8 cellular contexts compared by ENCODE assay signal in genomic region chr6:31400467-31401289, GRCh38. TPM values are rescaled to one million over a fixed set of nuclear protein-coding genes. Genes with fewer than 3 reads are reported as not detected.
DNase-seq lines count a peak whose midpoint lies in the region; ATAC-seq and TF ChIP-seq lines count a peak whose summit lies in the region.

No MANE protein-coding gene starts in this region.

- in situ Hi-C loops in G401 (cut with HindIII; ENCODE audit: low sequenced_read_pairs) (no loop called here), astrocyte of the spinal cord (cut with HindIII; ENCODE audit: low sequenced_read_pairs) (no loop called here)

- no peak overlapping the region for H3K27ac ChIP-seq in iPS-18a (ENCODE audit: low read length)
- peak overlapping the region; percentile 87 for H3K27ac ChIP-seq in smooth muscle cell (ENCODE audit: low read depth)

- peaks cover 29% of the 10 kb centered on the region for H4K20me1 ChIP-seq in smooth muscle cell (ENCODE audit: low read depth)

- H3K9me3 ChIP-seq in iPS-18a (ENCODE audit: control insufficient read depth, low read depth, low read length) = no peaks in the 10 kb centered on the region
- no peaks in the 10 kb centered on the region for H3K9me3 ChIP-seq in smooth muscle cell (replicated peaks; ENCODE audit: low read depth)

- H3K27me3 ChIP-seq in iPS-18a (ENCODE audit: control insufficient read depth, insufficient read depth, low read length) (peaks cover 96% of the 10 kb centered on the region), smooth muscle cell (ENCODE audit: low read depth) (no peaks in the 10 kb centered on the region)

- 6% methylated on average over 29 of the region's 30 CpGs for WGBS in smooth muscle cell (ENCODE audit: low lambda C conversion rate)

- peak overlapping the region; percentile 97 for H3K4me2 ChIP-seq in smooth muscle cell

- H2AFZ ChIP-seq in smooth muscle cell (ENCODE audit: low read depth) = peak overlapping the region; percentile 93

- peak; percentile 27 for DNase-seq in G401 (ENCODE audit: low spot score)
- peak; percentile 71 for DNase-seq in T-helper 22 cell (ENCODE audit: low read depth)
- peak; percentile 37 for DNase-seq in astrocyte of the spinal cord (ENCODE audit: low read depth, low spot score)
- DNase-seq in smooth muscle cell (lab: John Stamatoyannopoulos, UW; ENCODE audit: unreplicated experiment) = no peak
- no peak for DNase-seq in HuH-7 (ENCODE audit: low spot score)

- peak overlapping the region; percentile 32 for H3K9ac ChIP-seq in iPS-18a (ENCODE audit: low read length)
- peak overlapping the region; percentile 77 for H3K9ac ChIP-seq in smooth muscle cell (ENCODE audit: low read depth)

- no peaks in the 10 kb centered on the region for H3K36me3 ChIP-seq in iPS-18a (ENCODE audit: control insufficient read depth, low read depth, low read length)
- H3K36me3 ChIP-seq in smooth muscle cell (ENCODE audit: low read depth) = no peaks in the 10 kb centered on the region

- peak overlapping the region; percentile 69 for H3K4me3 ChIP-seq in astrocyte of the spinal cord (ENCODE audit: low read depth, low read length)
- H3K4me3 ChIP-seq in iPS-18a (ENCODE audit: low read length) = peak overlapping the region; percentile 57
- peak overlapping the region; percentile 84 for H3K4me3 ChIP-seq in smooth muscle cell

- no peak for TF ChIP-seq CTCF in astrocyte of the spinal cord (IDR thresholded peaks at IDR 0.05; ENCODE audit: low read depth, low read length)
- TF ChIP-seq CTCF in smooth muscle cell (IDR thresholded peaks at IDR 0.05; ENCODE audit: borderline replicate concordance, insufficient read depth, poor library complexity, severe bottlenecking) = no peak

- H3K79me2 ChIP-seq in smooth muscle cell (ENCODE audit: low read depth) = peaks cover 27% of the 10 kb centered on the region

- peaks cover 9% of the 10 kb centered on the region for H3F3A ChIP-seq in smooth muscle cell (ENCODE audit: low read depth)

- H3K4me1 ChIP-seq in iPS-18a (ENCODE audit: control insufficient read depth, low read depth, low read length) (peaks cover 26% of the 10 kb centered on the region), smooth muscle cell (ENCODE audit: low read depth) (peaks cover 9% of the 10 kb centered on the region)

- ATAC-seq in HG03439 (IDR thresholded peaks at IDR 0.05; ENCODE audit: unreplicated experiment) = peak; percentile 34
- ATAC-seq in HG02623 (IDR thresholded peaks at IDR 0.05; ENCODE audit: unreplicated experiment) = no peak

RNA-seq across cellular contexts. Expression of gene MICA, which starts 2.7 kb away (rescaled TPM):
- total RNA-seq in G401 (2014; rRNA removed; shearing (Covaris generic)) = 40.3 and 44.1 TPM in 2 replicates
- total RNA-seq in smooth muscle cell = 45.8 and 54.2 TPM in 2 replicates
- polyA plus RNA-seq in smooth muscle cell = 60.8 and 61.5 TPM in 2 replicates

RNA-seq across cellular contexts. Expression of gene HLA-B, which starts 43.7 kb away (rescaled TPM):
- 9.0 and 25.4 TPM in 2 replicates for total RNA-seq in G401 (2014; rRNA removed; shearing (Covaris generic))
- 238 and 2,794 TPM in 2 replicates for total RNA-seq in smooth muscle cell
- 605 and 646 TPM in 2 replicates for polyA plus RNA-seq in smooth muscle cell

Comparison
In these comparisons a context has a peak if more than half of its experiments do, and no peak if none do; other contexts are left out.
1. DNase-seq: peak in G401 (single experiment), T-helper 22 cell (single experiment) and astrocyte of the spinal cord (single experiment); none in smooth muscle cell (single experiment) and HuH-7 (single experiment).
2. Peak in every context shown above with its lines, with median percentiles within 50 percentile points of each other: H3K4me3 ChIP-seq.